ENCODE assay signal across 1 cellular context in genomic region chr4:122707503-122707902, GRCh38.
TF ChIP-seq lines count a peak whose summit lies in the region.

No MANE protein-coding gene starts in this region.

TF ChIP-seq in GM12891, 5 proteins besides CTCF, POLR2A, EP300 and RAD21 (continued from another document):
- TF ChIP-seq PAX5 (IDR thresholded peaks at IDR 0.05; ENCODE audit: insufficient read depth, low read length, severe bottlenecking): no peak
